1 cellular context compared by ENCODE assay signal in genomic region chr6:25278914-25279747, GRCh38.
A peak's percentile ranks its signal among the peaks of the same experiment; 100 is the strongest.
TF ChIP-seq lines count a peak whose summit lies in the region.

TSS of gene CARMIL1 (plus strand) at chr6:25279374. CDS start at chr6:25279796, 422 bp downstream.

TF ChIP-seq in HepG2, 621 proteins besides CTCF, POLR2A, EP300 and RAD21 (continued from another document and continues in another):
- TF ChIP-seq ARID4A (CRISPR knock-in tag; IDR thresholded peaks at IDR 0.05; ENCODE audit: borderline replicate concordance) = peak; percentile 11; the same call in 1 of the 2 replicates
- TF ChIP-seq SP140L (CRISPR knock-in tag; IDR thresholded peaks at IDR 0.05; ENCODE audit: borderline replicate concordance) = no peak
- TF ChIP-seq ZNF776 (CRISPR knock-in tag; IDR thresholded peaks at IDR 0.05) = no peak
- no peak for TF ChIP-seq EEA1 (CRISPR knock-in tag; IDR thresholded peaks at IDR 0.05; ENCODE audit: borderline replicate concordance)
- peak; percentile 67; the same call in 1 of the 2 replicates for TF ChIP-seq PRMT3 (CRISPR knock-in tag; IDR thresholded peaks at IDR 0.05; ENCODE audit: borderline replicate concordance, low read depth)
- no peak for TF ChIP-seq FOSL1 (CRISPR knock-in tag; IDR thresholded peaks at IDR 0.05; ENCODE audit: borderline replicate concordance)
- TF ChIP-seq SIN3B (IDR thresholded peaks at IDR 0.05; ENCODE audit: low read length) = no peak
- no peak; the same call in 1 of the 2 replicates for TF ChIP-seq TMF1 (CRISPR knock-in tag; IDR thresholded peaks at IDR 0.05; ENCODE audit: low read depth)
- TF ChIP-seq ZFP82 (CRISPR knock-in tag; IDR thresholded peaks at IDR 0.05; ENCODE audit: borderline replicate concordance) = no peak
- TF ChIP-seq ZNF34 (CRISPR knock-in tag; IDR thresholded peaks at IDR 0.05; ENCODE audit: borderline replicate concordance) = no peak
- no peak for TF ChIP-seq PHB2 (IDR thresholded peaks at IDR 0.05; ENCODE audit: partially characterized antibody)
- peak; percentile 61 for TF ChIP-seq ZNF574 (CRISPR knock-in tag; IDR thresholded peaks at IDR 0.05)
- TF ChIP-seq CERS6 (CRISPR knock-in tag; IDR thresholded peaks at IDR 0.05) = no peak
- peak; percentile 56; the same call in 1 of the 2 replicates for TF ChIP-seq ZNF615 (CRISPR knock-in tag; IDR thresholded peaks at IDR 0.05; ENCODE audit: borderline replicate concordance)
- TF ChIP-seq SMC3 (IDR thresholded peaks at IDR 0.05; ENCODE audit: low read length) = no peak; the same call in 1 of the 2 replicates
- TF ChIP-seq ZNF678 (CRISPR knock-in tag; IDR thresholded peaks at IDR 0.05) = no peak
- TF ChIP-seq ZNF296 (CRISPR knock-in tag; conservative IDR thresholded peaks at IDR 0.05) = no peak
- TF ChIP-seq ESRRA (CRISPR knock-in tag; IDR thresholded peaks at IDR 0.05; ENCODE audit: low read depth) = no peak
- TF ChIP-seq MBNL3 (CRISPR knock-in tag; conservative IDR thresholded peaks at IDR 0.05) = no peak
- TF ChIP-seq YEATS4 (CRISPR knock-in tag; IDR thresholded peaks at IDR 0.05; ENCODE audit: borderline replicate concordance) = peak; percentile 75
- 0 out of 2 replicates have a peak, but pooled peaks have one; percentile 40 for TF ChIP-seq HMGXB3 (CRISPR knock-in tag; IDR thresholded peaks at IDR 0.05; ENCODE audit: borderline replicate concordance)
- no peak for TF ChIP-seq RCOR2 (CRISPR knock-in tag; IDR thresholded peaks at IDR 0.05)
- peak; percentile 76; the same call in 1 of the 2 replicates for TF ChIP-seq MAF1 (CRISPR knock-in tag; IDR thresholded peaks at IDR 0.05; ENCODE audit: borderline replicate concordance)
- no peak for TF ChIP-seq ZBTB34 (CRISPR knock-in tag; IDR thresholded peaks at IDR 0.05)
- peak; percentile 61 for TF ChIP-seq RBFOX2 (IDR thresholded peaks at IDR 0.05; ENCODE audit: low read depth, low read length)
- no peak for TF ChIP-seq JUND (CRISPR knock-in tag; IDR thresholded peaks at IDR 0.05)
- no peak for TF ChIP-seq PCBP2 (optimal IDR thresholded peaks at IDR 0.05; ENCODE audit: low read depth, low read length, poor library complexity, severe bottlenecking)
- TF ChIP-seq ZBED4 (CRISPR knock-in tag; IDR thresholded peaks at IDR 0.05; ENCODE audit: borderline replicate concordance) = peak; percentile 62
- TF ChIP-seq ZFP37 (CRISPR knock-in tag; IDR thresholded peaks at IDR 0.05; ENCODE audit: borderline replicate concordance) = no peak
- TF ChIP-seq ZBTB7A (CRISPR knock-in tag; IDR thresholded peaks at IDR 0.05) = 0 out of 2 replicates have a peak, but pooled peaks have one; percentile 33
- TF ChIP-seq ZNF589 (CRISPR knock-in tag; conservative IDR thresholded peaks at IDR 0.05) = no peak
- TF ChIP-seq ZNF644 (CRISPR knock-in tag; IDR thresholded peaks at IDR 0.05; ENCODE audit: low read depth) = no peak
- peak; percentile 54; the same call in 1 of the 2 replicates for TF ChIP-seq KDM5B (CRISPR knock-in tag; IDR thresholded peaks at IDR 0.05; ENCODE audit: borderline replicate concordance)
- no peak for TF ChIP-seq ZNF703 (CRISPR knock-in tag; IDR thresholded peaks at IDR 0.05; ENCODE audit: borderline replicate concordance)
- no peak for TF ChIP-seq NFYC (CRISPR knock-in tag; IDR thresholded peaks at IDR 0.05)
- TF ChIP-seq MED1 (CRISPR knock-in tag; IDR thresholded peaks at IDR 0.05) = peak; percentile 42; the same call in 1 of the 2 replicates
- TF ChIP-seq ZNF230 (CRISPR knock-in tag; IDR thresholded peaks at IDR 0.05) = no peak; the same call in 1 of the 2 replicates
- TF ChIP-seq TCF7 (IDR thresholded peaks at IDR 0.05; ENCODE audit: low read depth) = no peak
- peak; percentile 69; the same call in 1 of the 2 replicates for TF ChIP-seq MAZ (IDR thresholded peaks at IDR 0.05; ENCODE audit: borderline replicate concordance, low read depth, low read length)
- TF ChIP-seq MAZ (CRISPR knock-in tag; IDR thresholded peaks at IDR 0.05; ENCODE audit: low read depth) = no peak
- TF ChIP-seq ZBTB10 (CRISPR knock-in tag; IDR thresholded peaks at IDR 0.05; ENCODE audit: borderline replicate concordance) = no peak
- TF ChIP-seq SKI (IDR thresholded peaks at IDR 0.05; ENCODE audit: partially characterized antibody) = no peak
- 0 out of 2 replicates have a peak, but pooled peaks have one; percentile 61 for TF ChIP-seq ZNF558 (CRISPR knock-in tag; IDR thresholded peaks at IDR 0.05; ENCODE audit: borderline replicate concordance)
